Comparison of ENCODE assay signal across 31 cellular contexts in the genomic region with DNA sequence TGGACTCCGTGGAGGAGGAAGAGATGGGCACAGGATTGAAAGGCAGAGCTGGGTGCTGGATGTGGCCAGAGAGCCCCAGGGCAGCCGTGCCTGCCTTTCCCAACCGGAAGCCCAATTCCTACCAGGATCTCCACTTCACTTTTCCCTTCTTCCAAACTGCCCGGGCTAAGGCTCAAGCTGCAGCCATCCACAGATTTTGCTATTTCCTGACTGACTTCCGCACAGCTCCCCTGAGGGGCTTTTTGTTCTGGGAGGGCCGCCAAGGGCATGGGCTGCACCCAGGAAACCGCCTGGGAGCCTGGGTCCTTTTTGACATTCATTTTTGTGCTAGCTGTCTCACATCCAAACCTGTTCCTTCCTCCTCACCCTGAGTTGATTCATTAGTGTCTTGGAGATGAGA. TPM values are rescaled to one million over a fixed set of nuclear protein-coding genes. Genes with fewer than 3 reads are reported as not detected.
"Had no signal": no experiment of that assay in that cellular context is flagged by ENCODE, and none has a peak within 500 bp of the region (broad histone marks: within the 10 kb centered on the region; RNA-seq: fewer than 3 reads in every experiment).

No MANE protein-coding gene starts in this region.

- H3K36me3 Mint-ChIP-seq: activated naive CD4-positive, alpha-beta T cell treated with anti-CD3 and anti-CD28 coated beads, Interleukin-2, amount 50 U/mL, for 24 hours; natural killer cell had no signal

- H3K4me3 ChIP-seq: esophagus squamous epithelium, lower lobe of right lung, sigmoid colon, smooth muscle cell, stomach, thyroid gland, upper lobe of left lung had no signal

- H3K27ac Mint-ChIP-seq: activated CD8-positive, alpha-beta T cell treated with anti-CD3 and anti-CD28 coated beads for 36 hours; activated naive CD4-positive, alpha-beta T cell treated with anti-CD3 and anti-CD28 coated beads, Interleukin-2, amount 50 U/mL, for 24 hours; activated naive CD8-positive, alpha-beta T cell treated with anti-CD3 and anti-CD28 coated beads, Interleukin-2, amount 50 U/mL, for 24 hours; activated T-helper 2 cell treated with anti-CD3 and anti-CD28 coated beads, Interferon-gamma antibody, Interleukin-2, Interleukin-4, amounts not matched to agents 10 μg/mL and 5 μg/mL and 100 μg/mL, durations not matched to agents 14 hours and 24 hours and 36 hours; dendritic cell treated with granulocyte-macrophage colony-stimulating factor and Interleukin-4, amounts not matched to agents 40 ng/mL and 50 ng/mL, for 4 days; endodermal cell; natural killer cell; stimulated activated naive B cell treated with anti-CD40 and anti-IgM and Interleukin-4, amounts not matched to agents 10 μg/mL and 1 μg/mL and 100 μg/mL, for 72 hours; WTC11 had no signal

- H3K9me3 Mint-ChIP-seq: activated CD8-positive, alpha-beta T cell treated with anti-CD3 and anti-CD28 coated beads for 36 hours; activated naive CD4-positive, alpha-beta T cell treated with anti-CD3 and anti-CD28 coated beads, Interleukin-2, amount 50 U/mL, for 24 hours; activated naive CD8-positive, alpha-beta T cell treated with anti-CD3 and anti-CD28 coated beads, Interleukin-2, amount 50 U/mL, for 24 hours; dendritic cell treated with granulocyte-macrophage colony-stimulating factor and Interleukin-4, amounts not matched to agents 40 ng/mL and 50 ng/mL, for 4 days; endodermal cell; natural killer cell; stimulated activated naive B cell treated with anti-CD40 and anti-IgM and Interleukin-4, amounts not matched to agents 10 μg/mL and 1 μg/mL and 100 μg/mL, for 72 hours had no signal

- H3K27ac ChIP-seq: esophagus squamous epithelium, lower lobe of right lung, neutrophil, sigmoid colon, stomach, thyroid gland, upper lobe of left lung, vagina had no signal

- H3K4me3 Mint-ChIP-seq: activated CD8-positive, alpha-beta T cell treated with anti-CD3 and anti-CD28 coated beads for 36 hours; activated naive CD4-positive, alpha-beta T cell treated with anti-CD3 and anti-CD28 coated beads, Interleukin-2, amount 50 U/mL, for 24 hours; activated naive CD8-positive, alpha-beta T cell treated with anti-CD3 and anti-CD28 coated beads, Interleukin-2, amount 50 U/mL, for 24 hours; activated T-cell treated with anti-CD3 and anti-CD28 coated beads, Interleukin-2, amount 50 U/mL, for 4 hours; dendritic cell treated with granulocyte-macrophage colony-stimulating factor and Interleukin-4, amounts not matched to agents 40 ng/mL and 50 ng/mL, for 4 days; endodermal cell; natural killer cell; stimulated activated naive B cell treated with anti-CD40 and anti-IgM and Interleukin-4, amounts not matched to agents 10 μg/mL and 1 μg/mL and 100 μg/mL, for 72 hours; WTC11 had no signal

- H3K27me3 ChIP-seq: vagina had no signal

- H3K4me1 ChIP-seq: lower lobe of right lung, vagina had no signal

- DNase-seq: activated CD4-positive, alpha-beta T cell treated with anti-CD3 and anti-CD28 coated beads for 1 hour; activated CD4-positive, alpha-beta T cell treated with anti-CD3 and anti-CD28 coated beads, Interleukin-2, amount 50 U/mL, for 1 hour; activated CD8-positive, alpha-beta T cell treated with anti-CD3 and anti-CD28 coated beads for 36 hours; activated naive CD8-positive, alpha-beta T cell treated with anti-CD3 and anti-CD28 coated beads, Interleukin-2, amount 50 U/mL, for 24 hours; activated T-cell treated with anti-CD3 and anti-CD28 coated beads, Interleukin-2, amount 50 U/mL, for 4 hours; central memory CD4-positive, alpha-beta T cell; endodermal cell; esophagus squamous epithelium; foreskin melanocyte; lower lobe of right lung; mesendoderm; natural killer cell; sigmoid colon; stimulated activated CD4-positive, alpha-beta T cell treated with anti-CD3 and anti-CD28 coated beads, Interleukin-1b, Interleukin-23, amount 100 ng/mL, for 48 hours; stimulated activated CD4-positive, alpha-beta T cell treated with anti-CD3 and anti-CD28 coated beads, Interleukin-4, amount 100 ng/mL, for 4 hours; stimulated activated CD8-positive, alpha-beta memory T cell treated with anti-CD3 and anti-CD28 coated beads, Interleukin-4, amount 100 ng/mL, for 48 hours; stimulated activated naive B cell treated with anti-CD40 and anti-IgM and Interleukin-4, amounts not matched to agents 10 μg/mL and 1 μg/mL and 100 μg/mL, for 72 hours; stomach; T-helper 2 cell; thyroid gland; upper lobe of left lung had no signal

- H3K36me3 ChIP-seq: esophagus squamous epithelium, lower lobe of right lung, neutrophil, sigmoid colon, stomach, thyroid gland, upper lobe of left lung, vagina had no signal

- ATAC-seq: activated CD8-positive, alpha-beta T cell treated with anti-CD3 and anti-CD28 coated beads for 36 hours; activated naive CD8-positive, alpha-beta T cell treated with anti-CD3 and anti-CD28 coated beads, Interleukin-2, amount 50 U/mL, for 24 hours; activated T-cell treated with anti-CD3 and anti-CD28 coated beads, Interleukin-2, amount 50 U/mL, for 4 hours; lower lobe of right lung; natural killer cell; stimulated activated naive B cell treated with anti-CD40 and anti-IgM and Interleukin-4, amounts not matched to agents 10 μg/mL and 1 μg/mL and 100 μg/mL, for 72 hours; WTC11 had no signal

- H3K4me1 Mint-ChIP-seq: activated naive CD4-positive, alpha-beta T cell treated with anti-CD3 and anti-CD28 coated beads, Interleukin-2, amount 50 U/mL, for 24 hours; activated naive CD8-positive, alpha-beta T cell treated with anti-CD3 and anti-CD28 coated beads, Interleukin-2, amount 50 U/mL, for 24 hours; natural killer cell; WTC11 had no signal

- H3K9me3 ChIP-seq: esophagus squamous epithelium, lower lobe of right lung, neutrophil, sigmoid colon, stomach, thyroid gland, upper lobe of left lung, vagina had no signal

RNA-seq across cellular contexts. Expression of gene SHISA6, which starts 4.2 kb away (rescaled TPM):
- total RNA-seq: activated CD8-positive, alpha-beta T cell treated with anti-CD3 and anti-CD28 coated beads for 36 hours; activated T-cell treated with anti-CD3 and anti-CD28 coated beads, Interleukin-2, amount 50 U/mL, for 4 hours; activated T-helper 2 cell treated with anti-CD3 and anti-CD28 coated beads, Interferon-gamma antibody, Interleukin-2, Interleukin-4, amounts not matched to agents 10 μg/mL and 5 μg/mL and 100 μg/mL, durations not matched to agents 14 hours and 24 hours and 36 hours; glomerular endothelial cell; mononuclear cell; natural killer cell; osteocyte had no signal
